ENCODE assay signal across 29 cellular contexts in the genomic region with DNA sequence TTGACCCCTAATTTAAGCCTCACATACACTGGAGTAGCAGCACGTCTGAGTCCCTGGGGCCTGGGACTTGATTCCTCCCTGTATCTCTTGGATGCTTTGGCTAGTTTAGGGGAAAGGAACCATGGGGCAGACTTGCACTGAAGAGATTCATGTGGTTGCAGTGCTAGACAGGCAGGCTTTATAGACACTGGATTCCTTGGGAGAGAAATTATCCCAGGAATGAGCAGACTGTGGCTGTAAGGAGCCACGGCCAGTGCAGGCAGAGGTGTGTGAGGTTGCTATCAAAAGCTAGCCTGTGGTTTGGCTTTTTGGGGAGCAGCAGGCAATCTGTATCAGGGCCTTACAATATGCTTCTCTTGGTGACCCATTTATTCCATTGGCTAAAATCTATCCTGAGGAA. TPM values are rescaled to one million over a fixed set of nuclear protein-coding genes. Genes with fewer than 3 reads are reported as not detected.
"Had no signal": no experiment of that assay in that cellular context is flagged by ENCODE, and none has a peak within 500 bp of the region (broad histone marks: within the 10 kb centered on the region; RNA-seq: fewer than 3 reads in every experiment).

No MANE protein-coding gene starts in this region.

- H3K4me3 Mint-ChIP-seq: activated CD4-positive, alpha-beta T cell treated with anti-CD3 and anti-CD28 coated beads, Interleukin-2, amount 10 ng/mL, durations not matched to agents 7 days and 5 days; activated CD8-positive, alpha-beta T cell treated with anti-CD3 and anti-CD28 coated beads, Interleukin-2, amount 10 ng/mL, durations not matched to agents 7 days and 5 days; activated naive CD8-positive, alpha-beta T cell; activated T-cell treated with anti-CD3 and anti-CD28 coated beads, Interleukin-2, amount 50 U/mL, for 72 hours; mesothelial cell of epicardium; naive thymus-derived CD8-positive, alpha-beta T cell; neural progenitor cell; stimulated activated naive CD8-positive, alpha-beta T cell treated with anti-CD3 and anti-CD28 coated beads, Interleukin-15, Interleukin-2, amounts not matched to agents 100 ng/mL and 50 ng/mL, for 24 hours; WTC11 had no signal

- H3K4me3 ChIP-seq: adrenal gland, body of pancreas, colonic mucosa, dorsolateral prefrontal cortex, neural progenitor cell, spleen, thoracic aorta, uterus had no signal

- H3K9ac ChIP-seq: neural progenitor cell had no signal

- H3K27ac ChIP-seq: adrenal gland, body of pancreas, colonic mucosa, dorsolateral prefrontal cortex, neural progenitor cell, spleen, thoracic aorta, uterus had no signal

- H3K9me3 Mint-ChIP-seq: activated CD4-positive, alpha-beta T cell treated with anti-CD3 and anti-CD28 coated beads, Interleukin-2, amount 10 ng/mL, durations not matched to agents 7 days and 5 days; activated T-cell treated with anti-CD3 and anti-CD28 coated beads, Interleukin-2, amount 50 U/mL, for 72 hours; mesothelial cell of epicardium; naive thymus-derived CD8-positive, alpha-beta T cell; neural progenitor cell; stimulated activated naive CD8-positive, alpha-beta T cell treated with anti-CD3 and anti-CD28 coated beads, Interleukin-15, Interleukin-2, amounts not matched to agents 100 ng/mL and 50 ng/mL, for 24 hours; WTC11 had no signal

- H3K27ac Mint-ChIP-seq: activated CD4-positive, alpha-beta T cell treated with anti-CD3 and anti-CD28 coated beads, Interleukin-2, amount 10 ng/mL, durations not matched to agents 7 days and 5 days; activated CD8-positive, alpha-beta T cell treated with anti-CD3 and anti-CD28 coated beads, Interleukin-2, amount 10 ng/mL, durations not matched to agents 7 days and 5 days; activated naive CD8-positive, alpha-beta T cell; activated T-cell treated with anti-CD3 and anti-CD28 coated beads, Interleukin-2, amount 50 U/mL, for 72 hours; mesothelial cell of epicardium; naive thymus-derived CD8-positive, alpha-beta T cell; neural progenitor cell; stimulated activated naive CD8-positive, alpha-beta T cell treated with anti-CD3 and anti-CD28 coated beads, Interleukin-15, Interleukin-2, amounts not matched to agents 100 ng/mL and 50 ng/mL, for 24 hours; WTC11 had no signal

- DNase-seq: activated CD4-positive, alpha-beta T cell treated with anti-CD3 and anti-CD28 coated beads for 1 hour; activated CD4-positive, alpha-beta T cell treated with anti-CD3 and anti-CD28 coated beads, Interleukin-2, amount 10 ng/mL, durations not matched to agents 7 days and 5 days; activated CD8-positive, alpha-beta T cell treated with anti-CD3 and anti-CD28 coated beads, Interleukin-2, amount 10 ng/mL, durations not matched to agents 7 days and 5 days; activated effector memory CD4-positive, alpha-beta T cell treated with Interleukin-2 at 50 U/mL for 16 hours; activated naive CD4-positive, alpha-beta T cell treated with Interleukin-2 at 50 U/mL for 16 hours; activated T-cell treated with anti-CD3 and anti-CD28 coated beads for 4 hours; activated T-cell treated with anti-CD3 and anti-CD28 coated beads, Interleukin-2, amount 50 U/mL, for 72 hours; adrenal gland; body of pancreas; colonic mucosa; dorsolateral prefrontal cortex; effector memory CD4-positive, alpha-beta T cell; islet precursor cell; left cardiac atrium; mammary epithelial cell; naive thymus-derived CD8-positive, alpha-beta T cell; occipital lobe; right cardiac atrium; spleen; T-helper 2 cell; uterus had no signal

- H3K4me2 ChIP-seq: neural progenitor cell had no signal

- H3K9me3 ChIP-seq: adrenal gland, body of pancreas, colonic mucosa, spleen, thoracic aorta, uterus had no signal

- H3K4me1 ChIP-seq: adrenal gland, body of pancreas, colonic mucosa, uterus had no signal

- H2AFZ ChIP-seq: neural progenitor cell had no signal

- H3K36me3 ChIP-seq: adrenal gland, colonic mucosa, neural progenitor cell, spleen, thoracic aorta, uterus had no signal

- FAIRE-seq: frontal cortex had no signal

- H3K36me3 Mint-ChIP-seq: activated naive CD8-positive, alpha-beta T cell; mesothelial cell of epicardium; naive thymus-derived CD8-positive, alpha-beta T cell; neural progenitor cell; WTC11 had no signal

- H3K27me3 ChIP-seq: body of pancreas had no signal

- ATAC-seq: activated CD8-positive, alpha-beta T cell treated with anti-CD3 and anti-CD28 coated beads, Interleukin-2, amount 10 ng/mL, durations not matched to agents 7 days and 5 days; activated T-cell treated with anti-CD3 and anti-CD28 coated beads, Interleukin-2, amount 50 U/mL, for 72 hours; body of pancreas; naive thymus-derived CD8-positive, alpha-beta T cell; WTC11 had no signal

RNA-seq across cellular contexts. Expression of a gene that starts 20.5 kb away (rescaled TPM):
- total RNA-seq: activated CD4-positive, alpha-beta T cell treated with anti-CD3 and anti-CD28 coated beads, Interleukin-2, amount 10 ng/mL, durations not matched to agents 7 days and 5 days; activated CD8-positive, alpha-beta T cell treated with anti-CD3 and anti-CD28 coated beads, Interleukin-2, amount 10 ng/mL, durations not matched to agents 7 days and 5 days; body of pancreas; frontal cortex; left cardiac atrium; left ventricle myocardium superior; naive thymus-derived CD8-positive, alpha-beta T cell; occipital lobe; thoracic aorta had no signal
- polyA plus RNA-seq: naive thymus-derived CD8-positive, alpha-beta T cell had no signal
